12 cellular contexts compared by ENCODE assay signal in the genomic region with DNA sequence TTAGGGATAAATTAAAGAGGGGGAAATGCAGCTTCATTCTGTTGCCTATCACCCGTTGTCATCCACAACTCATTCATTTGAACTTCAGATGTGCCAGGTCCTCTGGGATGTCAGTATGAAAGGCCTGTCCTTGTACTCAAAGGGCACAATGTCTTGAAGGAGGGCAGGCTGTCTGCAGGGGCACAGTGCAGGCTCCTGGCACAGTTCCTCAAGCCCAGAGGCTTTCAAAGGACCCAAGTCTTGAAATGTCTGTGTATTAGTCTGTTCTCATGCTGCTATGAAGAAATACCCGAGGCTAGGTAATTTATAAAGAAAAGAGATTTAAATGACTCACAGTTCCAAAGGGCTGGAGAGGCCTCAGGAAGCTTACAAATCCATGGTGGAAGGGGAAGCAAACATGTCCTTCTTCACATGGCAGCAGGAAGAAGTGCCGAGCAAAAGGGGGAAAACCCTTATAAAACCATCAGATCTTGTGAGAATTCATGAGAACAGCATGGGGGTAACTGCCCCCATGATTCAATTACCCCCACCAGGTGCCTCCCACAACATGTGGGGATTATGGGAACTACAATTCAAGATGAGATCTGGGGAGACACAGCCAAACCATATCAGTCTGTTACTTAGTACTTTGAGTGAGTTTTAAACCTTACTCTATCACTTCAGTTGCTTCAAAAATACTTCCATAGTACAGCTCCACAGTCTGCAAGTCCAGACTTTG. TPM values are rescaled to one million over a fixed set of nuclear protein-coding genes. Genes with fewer than 3 reads are reported as not detected.
DNase-seq lines count a peak whose midpoint lies in the region; ATAC-seq and TF ChIP-seq lines count a peak whose summit lies in the region.
"Had no signal": no experiment of that assay in that cellular context is flagged by ENCODE, and none has a peak within 500 bp of the region (broad histone marks: within the 10 kb centered on the region; RNA-seq: fewer than 3 reads in every experiment).

No MANE protein-coding gene starts in this region.

- H3K36me3 ChIP-seq in sigmoid colon, result no peaks in the 10 kb centered on the region

- peaks cover 76% of the 10 kb centered on the region for H3K36me3 Mint-ChIP-seq in activated CD8-positive, alpha-beta T cell treated with anti-CD3 and anti-CD28 coated beads for 36 hours (ENCODE audit: low read depth)
- peaks cover 36% of the 10 kb centered on the region for H3K36me3 Mint-ChIP-seq in activated CD8-positive, alpha-beta T cell treated with anti-CD3 and anti-CD28 coated beads, Interleukin-2, amount 10 ng/mL, durations not matched to agents 7 days and 5 days (ENCODE audit: low read depth)

- no peak for TF ChIP-seq EP300 in sigmoid colon (IDR thresholded peaks at IDR 0.05)

- CTCF ChIA-PET in activated CD8-positive, alpha-beta T cell treated with anti-CD3 and anti-CD28 coated beads for 36 hours (lab: Charles Lee), result interaction anchor here (0.8 to 1.8 kb wide), 7 partner anchors 14 to 76 kb away, joined by 3 to 7 read pairs (median 4); no protein-coding TSS in a partner anchor
- CTCF ChIA-PET in activated CD8-positive, alpha-beta T cell treated with anti-CD3 and anti-CD28 coated beads, Interleukin-2, amount 10 ng/mL, durations not matched to agents 7 days and 5 days (lab: Charles Lee), result interaction anchor here (1.1 to 4.9 kb wide), 3 partner anchors 10 to 61 kb away, joined by 3 to 16 read pairs (median 4); no protein-coding TSS in a partner anchor
- CTCF ChIA-PET in RWPE1 (lab: Yijun Ruan, JAX), result interaction anchor here (0.7 to 1.0 kb wide), 2 partner anchors 19 to 44 kb away, joined by 3 to 4 read pairs; no protein-coding TSS in a partner anchor

- no peak overlapping the region for H3K4me3 Mint-ChIP-seq in activated CD8-positive, alpha-beta T cell treated with anti-CD3 and anti-CD28 coated beads for 36 hours
- H3K4me3 Mint-ChIP-seq in activated CD8-positive, alpha-beta T cell treated with anti-CD3 and anti-CD28 coated beads, Interleukin-2, amount 10 ng/mL, durations not matched to agents 7 days and 5 days, result no peak overlapping the region
- H3K4me3 Mint-ChIP-seq: central memory CD8-positive, alpha-beta T cell had no signal

- H3K4me1 Mint-ChIP-seq in activated CD8-positive, alpha-beta T cell treated with anti-CD3 and anti-CD28 coated beads for 36 hours (ENCODE audit: low read depth), result peaks cover 83% of the 10 kb centered on the region
- H3K4me1 Mint-ChIP-seq in activated CD8-positive, alpha-beta T cell treated with anti-CD3 and anti-CD28 coated beads, Interleukin-2, amount 10 ng/mL, durations not matched to agents 7 days and 5 days (ENCODE audit: low read depth), result peaks cover 49% of the 10 kb centered on the region

- DNase-seq in activated CD8-positive, alpha-beta T cell treated with anti-CD3 and anti-CD28 coated beads for 36 hours, result no peak
- DNase-seq in activated CD8-positive, alpha-beta T cell treated with anti-CD3 and anti-CD28 coated beads, Interleukin-2, amount 10 ng/mL, durations not matched to agents 7 days and 5 days, result no peak
- no peak for DNase-seq in RWPE1 (ENCODE audit: low spot score)
- DNase-seq in epithelial cell of esophagus (ENCODE audit: low read depth), result peak; percentile 56
- peak; percentile 41 for DNase-seq in retinal pigment epithelial cell (ENCODE audit: low read depth)
- no peak for DNase-seq in sigmoid colon
- DNase-seq in AG08396 (ENCODE audit: low spot score), result no peak
- DNase-seq: NCI-H1930, T-helper 9 cell had no signal

- H3K4me3 ChIP-seq in epithelial cell of esophagus (ENCODE audit: low read length) (no peak overlapping the region), retinal pigment epithelial cell (ENCODE audit: low read length) (no peak overlapping the region), sigmoid colon (no peak overlapping the region)

- no peak for ATAC-seq in activated CD8-positive, alpha-beta T cell treated with anti-CD3 and anti-CD28 coated beads for 36 hours
- ATAC-seq in activated CD8-positive, alpha-beta T cell treated with anti-CD3 and anti-CD28 coated beads, Interleukin-2, amount 10 ng/mL, durations not matched to agents 7 days and 5 days, result no peak
- no peak for ATAC-seq in GM18870 (IDR thresholded peaks at IDR 0.05; ENCODE audit: unreplicated experiment)

- no peak for TF ChIP-seq POLR2A in sigmoid colon (IDR thresholded peaks at IDR 0.05)

- no peaks in the 10 kb centered on the region for H3K27me3 Mint-ChIP-seq in activated CD8-positive, alpha-beta T cell treated with anti-CD3 and anti-CD28 coated beads for 36 hours
- H3K27me3 Mint-ChIP-seq in activated CD8-positive, alpha-beta T cell treated with anti-CD3 and anti-CD28 coated beads, Interleukin-2, amount 10 ng/mL, durations not matched to agents 7 days and 5 days (ENCODE audit: low read depth), result peaks cover 3% of the 10 kb centered on the region

- H3K4me1 ChIP-seq in sigmoid colon, result peaks cover 0 to 58% (median 44%) of the 10 kb centered on the region in 4 donors

- POLR2A ChIA-PET in activated CD8-positive, alpha-beta T cell treated with anti-CD3 and anti-CD28 coated beads for 36 hours (lab: Charles Lee), result interaction anchor here (0.7 to 9.3 kb wide), 17 partner anchors 8 to 105 kb away, joined by 3 to 102 read pairs (median 4); no protein-coding TSS in a partner anchor
- POLR2A ChIA-PET in activated CD8-positive, alpha-beta T cell treated with anti-CD3 and anti-CD28 coated beads, Interleukin-2, amount 10 ng/mL, durations not matched to agents 7 days and 5 days (lab: Charles Lee), result no interaction called here
- POLR2A ChIA-PET in RWPE1 (lab: Yijun Ruan, JAX; ENCODE audit: low non-redundant PET), result no interaction called here

- no peak for TF ChIP-seq CTCF in activated CD8-positive, alpha-beta T cell treated with anti-CD3 and anti-CD28 coated beads for 36 hours (IDR thresholded peaks at IDR 0.05)
- no peak for TF ChIP-seq CTCF in RWPE1 (conservative IDR thresholded peaks at IDR 0.05; ENCODE audit: low read depth)
- no peak for TF ChIP-seq CTCF in epithelial cell of esophagus (IDR thresholded peaks at IDR 0.05; ENCODE audit: insufficient read depth, low read depth, low read length, missing control alignments)
- TF ChIP-seq CTCF in retinal pigment epithelial cell (conservative IDR thresholded peaks at IDR 0.05; ENCODE audit: low read depth, low read length), result no peak
- TF ChIP-seq CTCF in sigmoid colon (IDR thresholded peaks at IDR 0.05), result no peak

- peak overlapping the region; percentile 89 for H3K27ac Mint-ChIP-seq in activated CD8-positive, alpha-beta T cell treated with anti-CD3 and anti-CD28 coated beads for 36 hours
- H3K27ac Mint-ChIP-seq in activated CD8-positive, alpha-beta T cell treated with anti-CD3 and anti-CD28 coated beads, Interleukin-2, amount 10 ng/mL, durations not matched to agents 7 days and 5 days, result no peak overlapping the region

- intact Hi-C loops in activated CD8-positive, alpha-beta T cell treated with anti-CD3 and anti-CD28 coated beads for 36 hours (cut with micrococcal nuclease), result loop anchor here (5.0 kb wide), 1 partner anchor 35 kb away; no protein-coding TSS in a partner anchor
- intact Hi-C loops in sigmoid colon (cut with DNase I), result no loop called here

- H3K27me3 ChIP-seq in sigmoid colon, result no peaks in the 10 kb centered on the region

- H3K27ac ChIP-seq in RWPE1 (peak overlapping the region; percentile 55), sigmoid colon (no peak overlapping the region)
- H3K27ac ChIP-seq: parathyroid adenoma had no signal

- 77 to 82% methylated on average over 3 of the region's 3 CpGs for WGBS in sigmoid colon, 2 donors

- peaks cover 44% of the 10 kb centered on the region for H3K9me3 Mint-ChIP-seq in activated CD8-positive, alpha-beta T cell treated with anti-CD3 and anti-CD28 coated beads for 36 hours
- H3K9me3 Mint-ChIP-seq in activated CD8-positive, alpha-beta T cell treated with anti-CD3 and anti-CD28 coated beads, Interleukin-2, amount 10 ng/mL, durations not matched to agents 7 days and 5 days (ENCODE audit: insufficient read depth), result peaks cover 9% of the 10 kb centered on the region
- H3K9me3 Mint-ChIP-seq: central memory CD8-positive, alpha-beta T cell had no signal

- H3K9me3 ChIP-seq in sigmoid colon, result no peaks in the 10 kb centered on the region

RNA-seq across cellular contexts. Expression of a gene that starts 9.4 kb away (rescaled TPM):
- total RNA-seq in activated CD8-positive, alpha-beta T cell treated with anti-CD3 and anti-CD28 coated beads for 36 hours, result 10 to 100 TPM; 44.9 to 45.1 TPM
- 1 to 10 TPM; 9.1 to 9.2 TPM for total RNA-seq in activated CD8-positive, alpha-beta T cell treated with anti-CD3 and anti-CD28 coated beads, Interleukin-2, amount 10 ng/mL, durations not matched to agents 7 days and 5 days
- total RNA-seq in sigmoid colon, result 10 to 100 TPM; 48.5 to 68.1 (median 63.1) TPM
- 10 to 100 TPM; 42.6 to 72.6 (median 60.1) TPM for polyA plus RNA-seq in sigmoid colon

Comparison
In these comparisons a context has a peak if more than half of its experiments do, and no peak if none do; other contexts are left out.
1. RNA of a gene that starts 9.4 kb away (total RNA-seq): 48.5 to 68.1 TPM in sigmoid colon and 44.9 to 45.1 TPM in activated CD8-positive, alpha-beta T cell treated with anti-CD3 and anti-CD28 coated beads for 36 hours; 9.1 to 9.2 TPM in activated CD8-positive, alpha-beta T cell treated with anti-CD3 and anti-CD28 coated beads, Interleukin-2, amount 10 ng/mL, durations not matched to agents 7 days and 5 days; every median in the first group is over 4 times any median in the second.
2. DNase-seq: peak in epithelial cell of esophagus (single experiment) and retinal pigment epithelial cell (single experiment); none in activated CD8-positive, alpha-beta T cell treated with anti-CD3 and anti-CD28 coated beads for 36 hours (single experiment), activated CD8-positive, alpha-beta T cell treated with anti-CD3 and anti-CD28 coated beads, Interleukin-2, amount 10 ng/mL, durations not matched to agents 7 days and 5 days (single experiment), RWPE1 (single experiment), sigmoid colon (single experiment) and AG08396 (single experiment).